8 cellular contexts compared by ENCODE assay signal in genomic region chr16:86016201-86016965, GRCh38.
DNase-seq lines count a peak whose midpoint lies in the region; ATAC-seq and TF ChIP-seq lines count a peak whose summit lies in the region.

No MANE protein-coding gene starts in this region.

- TF ChIP-seq EP300 in upper lobe of left lung (IDR thresholded peaks at IDR 0.05): no peak

- H3K79me2 ChIP-seq in fibroblast of lung (ENCODE audit: control insufficient read depth, insufficient read depth, low read length): no peaks in the 10 kb centered on the region

- POLR2A ChIA-PET in AG04450 (lab: Yijun Ruan, JAX): no interaction called here
- POLR2A ChIA-PET in naive thymus-derived CD8-positive, alpha-beta T cell (lab: Charles Lee): interaction anchor here (1.0 to 1.4 kb wide), 2 partner anchors 80 to 195 kb away, joined by 3 to 8 read pairs; no protein-coding TSS in a partner anchor

- DNase-seq in AG04450 (ENCODE audit: low read depth, low spot score): no peak
- DNase-seq in GM13977 (ENCODE audit: low spot score): peak; percentile 72
- DNase-seq in NCI-H526 treated with DMSO at 0.1 percent for 48 hours (lab: John Stamatoyannopoulos, UW): peak; percentile 4
- DNase-seq in activated T-cell treated with anti-CD3 and anti-CD28 coated beads for 24 hours (ENCODE audit: low read depth): peak; percentile 43
- DNase-seq in fibroblast of lung (ENCODE audit: low read depth in 2 of 2): peak; percentile 46 to 73
- peak in 6 of 10 donors; percentile 17 to 60 (median 46) for DNase-seq in naive thymus-derived CD8-positive, alpha-beta T cell
- peak in 1 of 2 donors; percentile 32 for DNase-seq in upper lobe of left lung

- H3K27me3 Mint-ChIP-seq in naive thymus-derived CD8-positive, alpha-beta T cell: peaks cover 10 to 42% (median 32%) of the 10 kb centered on the region in 5 donors

- peak; percentile 85 for TF ChIP-seq CTCF in AG04450 (IDR thresholded peaks at IDR 0.05; ENCODE audit: low read depth, low read length)
- peak; percentile 71 for TF ChIP-seq CTCF in GM13977 (IDR thresholded peaks at IDR 0.05; ENCODE audit: extremely low read depth, insufficient read depth, missing control alignments)
- peak; percentile 74 to 86 for TF ChIP-seq CTCF in fibroblast of lung (conservative IDR thresholded peaks at IDR 0.05 in 1 of 2, IDR thresholded peaks at IDR 0.05 in 1 of 2; ENCODE audit: low read depth in 1 of 2, low read length in 2 of 2)
- peak; percentile 48 to 75 (median 58) for TF ChIP-seq CTCF in upper lobe of left lung (IDR thresholded peaks at IDR 0.05)

- H4K20me1 ChIP-seq in fibroblast of lung (ENCODE audit: control insufficient read depth, extremely low read depth, insufficient read depth, low read length): no peaks in the 10 kb centered on the region

- CTCF ChIA-PET in AG04450 (lab: Charles Lee): interaction anchor here (0.9 to 4.5 kb wide), 5 partner anchors 8 to 196 kb away, joined by 3 to 85 read pairs (median 4); no protein-coding TSS in a partner anchor

- H3K4me1 ChIP-seq in fibroblast of lung (ENCODE audit: control insufficient read depth, extremely low read depth, insufficient read depth, low read length): no peaks in the 10 kb centered on the region
- no peaks in the 10 kb centered on the region for H3K4me1 ChIP-seq in upper lobe of left lung

- peaks cover 35% of the 10 kb centered on the region for H3K27me3 ChIP-seq in AG04450 (ENCODE audit: control insufficient read depth, insufficient read depth, low read length)
- peaks cover 20% of the 10 kb centered on the region for H3K27me3 ChIP-seq in fibroblast of lung (ENCODE audit: control insufficient read depth, insufficient read depth, low read length)
- no peaks in the 10 kb centered on the region for H3K27me3 ChIP-seq in upper lobe of left lung

- peaks cover 2 to 24% (median 16%) of the 10 kb centered on the region in 9 donors for H3K9me3 Mint-ChIP-seq in naive thymus-derived CD8-positive, alpha-beta T cell

- no peak for TF ChIP-seq POLR2A in upper lobe of left lung (IDR thresholded peaks at IDR 0.05)

- peak in 1 of 2 donors; percentile 30 for ATAC-seq in naive thymus-derived CD8-positive, alpha-beta T cell
- ATAC-seq in upper lobe of left lung (ENCODE audit: low FRiP score in 2 of 2) (peak in 1 of 2 donors; percentile 67), GM21825 (IDR thresholded peaks at IDR 0.05; ENCODE audit: unreplicated experiment) (no peak)

- H3K36me3 ChIP-seq in fibroblast of lung (ENCODE audit: control insufficient read depth, insufficient read depth, low read length) (no peaks in the 10 kb centered on the region), upper lobe of left lung (no peaks in the 10 kb centered on the region)

- H3K27ac ChIP-seq in AG04450 (ENCODE audit: low read depth, low read length) (no peak overlapping the region), fibroblast of lung (ENCODE audit: insufficient read depth, low read length) (no peak overlapping the region), upper lobe of left lung (no peak overlapping the region)

- H3K27ac Mint-ChIP-seq in naive thymus-derived CD8-positive, alpha-beta T cell: no peak overlapping the region

- H3K4me3 Mint-ChIP-seq in naive thymus-derived CD8-positive, alpha-beta T cell: no peak overlapping the region

- no peak overlapping the region for H2AFZ ChIP-seq in fibroblast of lung (ENCODE audit: low read length)

- WGBS in upper lobe of left lung, 2 donors: 48 to 51% methylated on average over 13 of the region's 13 CpGs

- in situ Hi-C loops in GM13977 (cut with MboI; ENCODE audit: low pct_unique_long_range_greater_than_20kb, low sequenced_read_pairs, unreplicated experiment): loop anchor here (5.0 kb wide), 1 partner anchor 194 kb away; no protein-coding TSS in a partner anchor

- H3K4me2 ChIP-seq in fibroblast of lung (ENCODE audit: extremely low read depth, insufficient read depth, low read length): no peak overlapping the region

- no peak overlapping the region for H3K9ac ChIP-seq in fibroblast of lung (ENCODE audit: insufficient read depth, low read length)

- H3K4me3 ChIP-seq in AG04450 (ENCODE audit: low read depth, low read length) (no peak overlapping the region), fibroblast of lung (replicated peaks in 1 of 4; ENCODE audit: control extremely low read depth in 1 of 4, insufficient read depth in 1 of 4, low read depth in 3 of 4, low read length in 4 of 4) (no peak overlapping the region), upper lobe of left lung (no peak overlapping the region)

- peaks cover 0 to 14% (median 4%) of the 10 kb centered on the region in 3 donors for H3K36me3 Mint-ChIP-seq in naive thymus-derived CD8-positive, alpha-beta T cell

- H3K4me1 Mint-ChIP-seq in naive thymus-derived CD8-positive, alpha-beta T cell: peaks cover 0 to 14% (median under 1%) of the 10 kb centered on the region in 4 donors

- H3K9me3 ChIP-seq in AG04450 (ENCODE audit: control insufficient read depth, insufficient read depth, low read length): peaks cover 22% of the 10 kb centered on the region
- H3K9me3 ChIP-seq in fibroblast of lung (ENCODE audit: control insufficient read depth, insufficient read depth, low read depth, low read length): peaks cover 2% of the 10 kb centered on the region
- H3K9me3 ChIP-seq in upper lobe of left lung: peaks cover 0 to 10% (median 5%) of the 10 kb centered on the region in 4 donors
